ENCODE assay signal across 1 cellular context in genomic region chr11:119741369-119742262, GRCh38.
TF ChIP-seq lines count a peak whose summit lies in the region.

No MANE protein-coding gene starts in this region.

TF ChIP-seq in HepG2, 621 proteins besides CTCF, POLR2A, EP300 and RAD21 (continued from another document):
- TF ChIP-seq ZNF619 (CRISPR knock-in tag; IDR thresholded peaks at IDR 0.05) = no peak
- TF ChIP-seq SNRNP70 (IDR thresholded peaks at IDR 0.05; ENCODE audit: low read depth, low read length) = no peak
- no peak for TF ChIP-seq CENPX (CRISPR knock-in tag; IDR thresholded peaks at IDR 0.05)
- no peak for TF ChIP-seq SNAPC5 (CRISPR knock-in tag; IDR thresholded peaks at IDR 0.05; ENCODE audit: borderline replicate concordance)
- TF ChIP-seq, protein P1, sequence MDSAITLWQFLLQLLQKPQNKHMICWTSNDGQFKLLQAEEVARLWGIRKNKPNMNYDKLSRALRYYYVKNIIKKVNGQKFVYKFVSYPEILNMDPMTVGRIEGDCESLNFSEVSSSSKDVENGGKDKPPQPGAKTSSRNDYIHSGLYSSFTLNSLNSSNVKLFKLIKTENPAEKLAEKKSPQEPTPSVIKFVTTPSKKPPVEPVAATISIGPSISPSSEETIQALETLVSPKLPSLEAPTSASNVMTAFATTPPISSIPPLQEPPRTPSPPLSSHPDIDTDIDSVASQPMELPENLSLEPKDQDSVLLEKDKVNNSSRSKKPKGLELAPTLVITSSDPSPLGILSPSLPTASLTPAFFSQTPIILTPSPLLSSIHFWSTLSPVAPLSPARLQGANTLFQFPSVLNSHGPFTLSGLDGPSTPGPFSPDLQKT (CRISPR knock-in tag; IDR thresholded peaks at IDR 0.05; ENCODE audit: borderline replicate concordance) = no peak
- TF ChIP-seq ARID2 (CRISPR knock-in tag; IDR thresholded peaks at IDR 0.05; ENCODE audit: borderline replicate concordance) = no peak
- no peak for TF ChIP-seq ZNF510 (CRISPR knock-in tag; IDR thresholded peaks at IDR 0.05; ENCODE audit: low read depth)
- TF ChIP-seq ARNTL (CRISPR knock-in tag; IDR thresholded peaks at IDR 0.05) = no peak
- TF ChIP-seq NFE2L1 (CRISPR knock-in tag; IDR thresholded peaks at IDR 0.05; ENCODE audit: borderline replicate concordance) = no peak
- TF ChIP-seq HOXA3 (CRISPR knock-in tag; IDR thresholded peaks at IDR 0.05) = 0 out of 2 replicates have a peak, but pooled peaks have one; percentile 22
- TF ChIP-seq ZC3H13 (CRISPR knock-in tag; IDR thresholded peaks at IDR 0.05) = no peak
- TF ChIP-seq ZNF205 (CRISPR knock-in tag; IDR thresholded peaks at IDR 0.05) = no peak
- no peak for TF ChIP-seq SOX13 (IDR thresholded peaks at IDR 0.05)
- TF ChIP-seq SOX13 (CRISPR knock-in tag; conservative IDR thresholded peaks at IDR 0.05 in 1 of 2, IDR thresholded peaks at IDR 0.05 in 1 of 2) = no peak
- peak; percentile 40; the same call in 1 of the 2 replicates for TF ChIP-seq MXD3 (CRISPR knock-in tag; IDR thresholded peaks at IDR 0.05)
- no peak for TF ChIP-seq TMF1 (CRISPR knock-in tag; IDR thresholded peaks at IDR 0.05; ENCODE audit: low read depth)
